In genomic region chr5:149680810-149681221, GRCh38 we compare ENCODE assay signal across 8 cellular contexts. TPM values are rescaled to one million over a fixed set of nuclear protein-coding genes. Genes with fewer than 3 reads are reported as not detected.
DNase-seq lines count a peak whose midpoint lies in the region; ATAC-seq and TF ChIP-seq lines count a peak whose summit lies in the region.

No MANE protein-coding gene starts in this region.

- H3K27me3 ChIP-seq in H7 (ENCODE audit: control insufficient read depth, insufficient read depth, low read length) (no peaks in the 10 kb centered on the region), brain microvascular endothelial cell (replicated peaks) (peaks cover 1% of the 10 kb centered on the region)

- intact Hi-C loops in left cardiac atrium (cut with DNase I): no loop called here

- DNase-seq in GDM1 (lab: John Stamatoyannopoulos, UW): peak; percentile 57
- DNase-seq in left cardiac atrium: peak; percentile 54
- no peak for DNase-seq in H7
- DNase-seq in HCEC 1CT: no peak
- DNase-seq in kidney glomerular epithelial cell (lab: John Stamatoyannopoulos, UW): no peak
- DNase-seq in brain microvascular endothelial cell: no peak

- ATAC-seq in GM21423 (IDR thresholded peaks at IDR 0.05; ENCODE audit: unreplicated experiment) (peak; percentile 99), HG03521 (IDR thresholded peaks at IDR 0.05; ENCODE audit: unreplicated experiment) (peak; percentile 98), left cardiac atrium (peak; percentile 66 to 86)

- H3K4me3 ChIP-seq in H7 (ENCODE audit: insufficient read depth, low read depth, low read length) (no peak overlapping the region), brain microvascular endothelial cell (ENCODE audit: low read depth, low read length) (no peak overlapping the region)

- H3K27ac ChIP-seq in brain microvascular endothelial cell: no peak overlapping the region

- H3K36me3 ChIP-seq in H7 (replicated peaks; ENCODE audit: control insufficient read depth, insufficient read depth, low read length) (no peaks in the 10 kb centered on the region), brain microvascular endothelial cell (replicated peaks) (no peaks in the 10 kb centered on the region)

- in situ Hi-C loops in brain microvascular endothelial cell (cut with HindIII; ENCODE audit: low pct_ligation_motif_present, low sequenced_read_pairs): no loop called here

- TF ChIP-seq CTCF in brain microvascular endothelial cell (IDR thresholded peaks at IDR 0.05; ENCODE audit: low read depth, low read length, missing control alignments): no peak

RNA-seq across cellular contexts. Expression of gene PPARGC1B, which starts 49.3 kb away (rescaled TPM):
- total RNA-seq in left cardiac atrium: 10 to 100 TPM; 11.8 to 12.5 TPM
- total RNA-seq in H7 (2014; rRNA removed; shearing (Covaris generic)): 5.8 and 6.1 TPM in 2 replicates

Comparison
In these comparisons a context has a peak if more than half of its experiments do, and no peak if none do; other contexts are left out.
1. DNase-seq: peak in GDM1 (single experiment) and left cardiac atrium (single experiment); none in H7 (single experiment), HCEC 1CT (single experiment), kidney glomerular epithelial cell (single experiment) and brain microvascular endothelial cell (single experiment).
2. Peak in every context shown above with its lines, with median percentiles within 50 percentile points of each other: ATAC-seq.